Comparison of ENCODE assay signal across 18 cellular contexts in the genomic region with DNA sequence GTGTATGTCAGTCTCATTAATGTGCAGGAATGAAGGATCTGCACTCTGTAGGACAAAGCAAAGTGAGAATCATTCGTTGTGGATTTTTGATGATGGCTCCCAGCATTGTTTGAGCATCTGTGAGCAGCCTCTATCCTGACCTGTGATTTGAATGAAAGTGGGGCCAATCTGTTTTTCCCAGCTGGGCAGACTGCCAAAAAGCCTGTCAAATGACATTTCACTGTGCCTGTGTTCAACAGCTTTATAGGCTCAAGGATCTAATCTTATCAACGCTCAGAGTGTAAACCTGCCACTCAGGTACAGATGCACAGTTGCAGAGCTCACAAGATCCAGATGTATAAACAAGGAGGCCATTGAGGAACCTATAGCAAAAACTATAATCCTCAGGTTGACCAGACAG.
DNase-seq lines count a peak whose midpoint lies in the region; ATAC-seq and FAIRE-seq lines count a peak whose summit lies in the region.
"Had no signal": no experiment of that assay in that cellular context is flagged by ENCODE, and none has a peak within 500 bp of the region (broad histone marks: within the 10 kb centered on the region; RNA-seq: fewer than 3 reads in every experiment).

No MANE protein-coding gene starts in this region.

- CTCF ChIA-PET in T-cell (lab: Charles Lee), result interaction anchor here (0.6 kb wide), 2 partner anchors 14 to 578 kb away, joined by 3 read pairs; no protein-coding TSS in a partner anchor
- CTCF ChIA-PET in activated CD4-positive, alpha-beta T cell treated with anti-CD3 and anti-CD28 coated beads for 36 hours (lab: Charles Lee), result no interaction called here

- H3K27me3 ChIP-seq in small intestine (ENCODE audit: control insufficient read depth in 2 of 2, insufficient read depth in 2 of 2, low read length in 2 of 2), result no peaks in the 10 kb centered on the region
- H3K27me3 ChIP-seq: neutrophil had no signal

- no peak overlapping the region for H3K27ac Mint-ChIP-seq in T-cell
- no peak overlapping the region for H3K27ac Mint-ChIP-seq in activated CD4-positive, alpha-beta T cell treated with anti-CD3 and anti-CD28 coated beads for 36 hours
- H3K27ac Mint-ChIP-seq: activated T-cell treated with anti-CD3 and anti-CD28 coated beads, Interleukin-2, amount 50 U/mL, for 24 hours; B cell had no signal

- WGBS in small intestine, 3 donors, result 3 to 20% (median 18%) methylated on average over 2 of the region's 2 CpGs

- DNase-seq in G401 (ENCODE audit: low spot score) (peak; percentile 86), NCI-H446 (lab: John Stamatoyannopoulos, UW) (peak; percentile 56 to 76), caudate nucleus (lab: John Stamatoyannopoulos, UW) (peak in 6 of 61 donors; percentile 10 to 66 (median 17)), small intestine (peak; percentile 34), T-cell (no peak)
- DNase-seq in activated CD4-positive, alpha-beta T cell treated with anti-CD3 and anti-CD28 coated beads for 36 hours, result no peak
- DNase-seq: activated CD4-positive, alpha-beta T cell treated with anti-CD3 and anti-CD28 coated beads, Interleukin-2, amount 50 U/mL, for 1 hour; activated T-cell treated with anti-CD3 and anti-CD28 coated beads, Interleukin-2, amount 50 U/mL, for 24 hours; foreskin melanocyte; mesendoderm; NCI-H1436 treated with DMSO at 0.1 percent for 48 hours; T1000 had no signal

- POLR2A ChIA-PET in T-cell (lab: Charles Lee), result interaction anchor here in 1 of 2 donors (0.6 kb wide), 2 partner anchors 9 to 542 kb away, joined by 3 read pairs; no protein-coding TSS in a partner anchor
- POLR2A ChIA-PET in activated CD4-positive, alpha-beta T cell treated with anti-CD3 and anti-CD28 coated beads for 36 hours (lab: Charles Lee), result no interaction called here

- H3K27ac ChIP-seq in caudate nucleus (ENCODE audit: low read depth, low read length), result peak overlapping the region; percentile 11
- no peak overlapping the region for H3K27ac ChIP-seq in small intestine (ENCODE audit: low read depth in 1 of 2, low read length in 1 of 2)
- H3K27ac ChIP-seq: neutrophil had no signal

- H3K9me3 Mint-ChIP-seq in T-cell, result no peaks in the 10 kb centered on the region
- H3K9me3 Mint-ChIP-seq in activated CD4-positive, alpha-beta T cell treated with anti-CD3 and anti-CD28 coated beads for 36 hours (ENCODE audit: low read depth), result no peaks in the 10 kb centered on the region
- H3K9me3 Mint-ChIP-seq: activated T-cell treated with anti-CD3 and anti-CD28 coated beads, Interleukin-2, amount 50 U/mL, for 24 hours had no signal

- ATAC-seq in T-cell (replicated peaks in 1 of 4), result no peak
- ATAC-seq in HG03521 (IDR thresholded peaks at IDR 0.05; ENCODE audit: unreplicated experiment), result no peak
- no peak for ATAC-seq in HG03565 (IDR thresholded peaks at IDR 0.05; ENCODE audit: unreplicated experiment)
- no peak for ATAC-seq in activated CD4-positive, alpha-beta T cell treated with anti-CD3 and anti-CD28 coated beads for 36 hours

- in situ Hi-C loops in G401 (cut with HindIII; ENCODE audit: low sequenced_read_pairs), result no loop called here

- no peaks in the 10 kb centered on the region for H3K36me3 Mint-ChIP-seq in T-cell
- H3K36me3 Mint-ChIP-seq in activated CD4-positive, alpha-beta T cell treated with anti-CD3 and anti-CD28 coated beads for 36 hours (ENCODE audit: low read depth), result no peaks in the 10 kb centered on the region

- H3K4me1 Mint-ChIP-seq in T-cell, result peaks cover 2 to 12% (median 7%) of the 10 kb centered on the region in 3 donors
- H3K4me1 Mint-ChIP-seq in activated CD4-positive, alpha-beta T cell treated with anti-CD3 and anti-CD28 coated beads for 36 hours, result peaks cover 7% of the 10 kb centered on the region
- H3K4me1 Mint-ChIP-seq: B cell had no signal

- H3K4me3 Mint-ChIP-seq in T-cell, result no peak overlapping the region
- H3K4me3 Mint-ChIP-seq in activated CD4-positive, alpha-beta T cell treated with anti-CD3 and anti-CD28 coated beads for 36 hours, result no peak overlapping the region
- H3K4me3 Mint-ChIP-seq: activated T-cell treated with anti-CD3 and anti-CD28 coated beads, Interleukin-2, amount 50 U/mL, for 24 hours; B cell had no signal

- H3K27me3 Mint-ChIP-seq in T-cell, result no peaks in the 10 kb centered on the region
- no peaks in the 10 kb centered on the region for H3K27me3 Mint-ChIP-seq in activated CD4-positive, alpha-beta T cell treated with anti-CD3 and anti-CD28 coated beads for 36 hours
- H3K27me3 Mint-ChIP-seq: activated T-cell treated with anti-CD3 and anti-CD28 coated beads, Interleukin-2, amount 50 U/mL, for 24 hours had no signal

- H3K36me3 ChIP-seq in small intestine (ENCODE audit: control insufficient read depth in 2 of 2, insufficient read depth in 2 of 2, low read length in 2 of 2), result no peaks in the 10 kb centered on the region
- H3K36me3 ChIP-seq: neutrophil had no signal

- no peak overlapping the region for H3K4me3 ChIP-seq in small intestine (ENCODE audit: low read depth in 1 of 2, low read length in 2 of 2)

- no peaks in the 10 kb centered on the region for H3K4me1 ChIP-seq in small intestine (ENCODE audit: control insufficient read depth in 2 of 2, insufficient read depth in 1 of 2, low read depth in 1 of 2, low read length in 1 of 2)

- intact Hi-C loops in activated CD4-positive, alpha-beta T cell treated with anti-CD3 and anti-CD28 coated beads for 36 hours (cut with DNase I, micrococcal nuclease), result no loop called here

- FAIRE-seq in small intestine (lab: Jason Lieb, UNC), result no peak
- FAIRE-seq: endometrium, H1 had no signal

- no peaks in the 10 kb centered on the region for H3K9me3 ChIP-seq in small intestine (ENCODE audit: control insufficient read depth, low read depth)
- H3K9me3 ChIP-seq: neutrophil had no signal

Comparison
In these comparisons a context has a peak if more than half of its experiments do, and no peak if none do; other contexts are left out.
1. DNase-seq: peak in G401 (single experiment), NCI-H446 (2 of 2) and small intestine (single experiment); none in T-cell (0 of 34) and activated CD4-positive, alpha-beta T cell treated with anti-CD3 and anti-CD28 coated beads for 36 hours (single experiment).